In genomic region chr17:75914643-75915265, GRCh38 we compare ENCODE assay signal across 14 cellular contexts.
"Had no signal": no experiment of that assay in that cellular context is flagged by ENCODE, and none has a peak within 500 bp of the region (broad histone marks: within the 10 kb centered on the region; RNA-seq: fewer than 3 reads in every experiment).

No MANE protein-coding gene starts in this region.

- H3K79me2 ChIP-seq: parathyroid adenoma had no signal

- H3K9ac ChIP-seq: neural progenitor cell, parathyroid adenoma had no signal

- H3K9me3 Mint-ChIP-seq: activated CD4-positive, alpha-beta T cell treated with anti-CD3 and anti-CD28 coated beads, Interleukin-2, amount 10 ng/mL, durations not matched to agents 7 days and 5 days; activated naive CD4-positive, alpha-beta T cell treated with anti-CD3 and anti-CD28 coated beads for 36 hours; activated T-helper 17 cell treated with anti-CD3 and anti-CD28 coated beads, Interleukin-2, amount 50 U/mL, for 72 hours; neural progenitor cell; stimulated activated effector memory CD8-positive, alpha-beta T cell treated with anti-CD3 and anti-CD28 coated beads, Interleukin-12 subunit alpha, Interleukin-12 subunit beta, amount 100 ng/mL, for 72 hours had no signal

- DNase-seq: activated CD4-positive, alpha-beta T cell treated with anti-CD3 and anti-CD28 coated beads, Interleukin-2, amount 10 ng/mL, durations not matched to agents 7 days and 5 days; activated CD4-positive, CD25-positive, alpha-beta regulatory T cell; activated naive CD4-positive, alpha-beta T cell treated with anti-CD3 and anti-CD28 coated beads for 36 hours; activated T-cell treated with anti-CD3 and anti-CD28 coated beads for 4 hours; body of pancreas; kidney; small intestine; T-helper 17 cell; thyroid gland had no signal

- H3K4me3 Mint-ChIP-seq: activated CD4-positive, alpha-beta T cell treated with anti-CD3 and anti-CD28 coated beads, Interleukin-2, amount 10 ng/mL, durations not matched to agents 7 days and 5 days; activated naive CD4-positive, alpha-beta T cell treated with anti-CD3 and anti-CD28 coated beads for 36 hours; activated T-helper 17 cell treated with anti-CD3 and anti-CD28 coated beads, Interleukin-2, amount 50 U/mL, for 72 hours; neural progenitor cell; stimulated activated effector memory CD8-positive, alpha-beta T cell treated with anti-CD3 and anti-CD28 coated beads, Interleukin-12 subunit alpha, Interleukin-12 subunit beta, amount 100 ng/mL, for 72 hours; T-helper 17 cell had no signal

- H3K27me3 Mint-ChIP-seq: activated CD4-positive, alpha-beta T cell treated with anti-CD3 and anti-CD28 coated beads, Interleukin-2, amount 10 ng/mL, durations not matched to agents 7 days and 5 days; activated T-helper 17 cell treated with anti-CD3 and anti-CD28 coated beads, Interleukin-2, amount 50 U/mL, for 72 hours; T-helper 17 cell had no signal

- H3K27ac ChIP-seq: body of pancreas, neural progenitor cell, parathyroid adenoma, thyroid gland had no signal

- H3K4me1 ChIP-seq: body of pancreas, neural progenitor cell, parathyroid adenoma had no signal

- FAIRE-seq: kidney, small intestine, urothelium cell line had no signal

- H2AFZ ChIP-seq: neural progenitor cell, parathyroid adenoma had no signal

- H3K4me1 Mint-ChIP-seq: neural progenitor cell had no signal

- H3K4me2 ChIP-seq: neural progenitor cell had no signal

- H3K27me3 ChIP-seq: body of pancreas, neural progenitor cell, thyroid gland had no signal

- H3K27ac Mint-ChIP-seq: activated CD4-positive, alpha-beta T cell treated with anti-CD3 and anti-CD28 coated beads, Interleukin-2, amount 10 ng/mL, durations not matched to agents 7 days and 5 days; activated naive CD4-positive, alpha-beta T cell treated with anti-CD3 and anti-CD28 coated beads for 36 hours; activated T-helper 17 cell treated with anti-CD3 and anti-CD28 coated beads, Interleukin-2, amount 50 U/mL, for 72 hours; neural progenitor cell; stimulated activated effector memory CD8-positive, alpha-beta T cell treated with anti-CD3 and anti-CD28 coated beads, Interleukin-12 subunit alpha, Interleukin-12 subunit beta, amount 100 ng/mL, for 72 hours; T-helper 17 cell had no signal

- H3K4me3 ChIP-seq: body of pancreas, neural progenitor cell, thyroid gland had no signal

- H3K36me3 ChIP-seq: neural progenitor cell had no signal

- H3K9me3 ChIP-seq: body of pancreas, thyroid gland had no signal

- ATAC-seq: activated T-helper 17 cell treated with anti-CD3 and anti-CD28 coated beads, Interleukin-2, amount 50 U/mL, for 72 hours; body of pancreas; stimulated activated effector memory CD8-positive, alpha-beta T cell treated with anti-CD3 and anti-CD28 coated beads, Interleukin-12 subunit alpha, Interleukin-12 subunit beta, amount 100 ng/mL, for 72 hours; T-helper 17 cell had no signal
